Comparison of ENCODE assay signal across 9 cellular contexts in genomic region chr2:46814160-46814559, GRCh38.
A peak's percentile ranks its signal among the peaks of the same experiment; 100 is the strongest.
DNase-seq lines count a peak whose midpoint lies in the region; ATAC-seq and TF ChIP-seq lines count a peak whose summit lies in the region.
"Had no signal": no experiment of that assay in that cellular context is flagged by ENCODE, and none has a peak within 500 bp of the region (broad histone marks: within the 10 kb centered on the region; RNA-seq: fewer than 3 reads in every experiment).

No MANE protein-coding gene starts in this region.

- H3K4me3 ChIP-seq in dorsolateral prefrontal cortex (no peak overlapping the region), lower lobe of right lung (no peak overlapping the region), suprapubic skin (no peak overlapping the region)

- TF ChIP-seq CTCF in dorsolateral prefrontal cortex (IDR thresholded peaks at IDR 0.05 in 54 of 56, conservative IDR thresholded peaks at IDR 0.05 in 2 of 56; ENCODE audit: low read depth in 1 of 56, partially characterized antibody in 56 of 56) (no peak), lower lobe of right lung (IDR thresholded peaks at IDR 0.05) (no peak), suprapubic skin (IDR thresholded peaks at IDR 0.05) (no peak), GM13977 (IDR thresholded peaks at IDR 0.05; ENCODE audit: extremely low read depth, insufficient read depth, missing control alignments) (no peak)

- H3K36me3 ChIP-seq in lower lobe of right lung (no peaks in the 10 kb centered on the region), suprapubic skin (no peaks in the 10 kb centered on the region)

- H3K4me1 ChIP-seq in lower lobe of right lung (peaks cover 52% of the 10 kb centered on the region), suprapubic skin (peaks cover 59% of the 10 kb centered on the region)

- TF ChIP-seq POLR2A in suprapubic skin (IDR thresholded peaks at IDR 0.05) = no peak

- H3K27me3 ChIP-seq in dorsolateral prefrontal cortex (no peaks in the 10 kb centered on the region), lower lobe of right lung (ENCODE audit: low read depth) (no peaks in the 10 kb centered on the region), suprapubic skin (no peaks in the 10 kb centered on the region)

- 50% methylated on average over 13 of the region's 13 CpGs for WGBS in suprapubic skin

- H3K9me3 ChIP-seq in lower lobe of right lung (no peaks in the 10 kb centered on the region), suprapubic skin (no peaks in the 10 kb centered on the region)

- H3K27ac ChIP-seq in dorsolateral prefrontal cortex = peak overlapping the region in 43 of 59 donors; percentile 1 to 91 (median 63)
- peak overlapping the region; percentile 77 for H3K27ac ChIP-seq in lower lobe of right lung
- peak overlapping the region; percentile 79 for H3K27ac ChIP-seq in suprapubic skin

- no peak for TF ChIP-seq EP300 in suprapubic skin (IDR thresholded peaks at IDR 0.05)

- intact Hi-C loops in dorsolateral prefrontal cortex (cut with DNase I) = no loop called here
- intact Hi-C loops in lower lobe of right lung (cut with DNase I) = no loop called here

- ATAC-seq in lower lobe of right lung = peak; percentile 68
- ATAC-seq in GM19467 (IDR thresholded peaks at IDR 0.05; ENCODE audit: unreplicated experiment) = no peak
- ATAC-seq in GM21786 (IDR thresholded peaks at IDR 0.05; ENCODE audit: unreplicated experiment) = no peak

- in situ Hi-C loops in GM13977 (cut with MboI; ENCODE audit: low pct_unique_long_range_greater_than_20kb, low sequenced_read_pairs, unreplicated experiment) = no loop called here

- peak; percentile 50 for DNase-seq in NCI-H226
- no peak for DNase-seq in dorsolateral prefrontal cortex
- DNase-seq in lower lobe of right lung = no peak
- no peak for DNase-seq in suprapubic skin (ENCODE audit: low spot score in 2 of 2)
- DNase-seq in GM13977 (ENCODE audit: low spot score) = no peak
- DNase-seq in DMS114 treated with DMSO at 0.1 percent for 48 hours (lab: John Stamatoyannopoulos, UW; ENCODE audit: unreplicated experiment) = no peak
- DNase-seq: NCI-H2171 had no signal

Comparison
In these comparisons a context has a peak if more than half of its experiments do, and no peak if none do; other contexts are left out.
1. ATAC-seq: peak in lower lobe of right lung (2 of 2); none in GM19467 (single experiment) and GM21786 (single experiment).
2. Peak in every context shown above with its lines, with median percentiles within 50 percentile points of each other: H3K27ac ChIP-seq.